Comparison of ENCODE assay signal across 14 cellular contexts in the genomic region with DNA sequence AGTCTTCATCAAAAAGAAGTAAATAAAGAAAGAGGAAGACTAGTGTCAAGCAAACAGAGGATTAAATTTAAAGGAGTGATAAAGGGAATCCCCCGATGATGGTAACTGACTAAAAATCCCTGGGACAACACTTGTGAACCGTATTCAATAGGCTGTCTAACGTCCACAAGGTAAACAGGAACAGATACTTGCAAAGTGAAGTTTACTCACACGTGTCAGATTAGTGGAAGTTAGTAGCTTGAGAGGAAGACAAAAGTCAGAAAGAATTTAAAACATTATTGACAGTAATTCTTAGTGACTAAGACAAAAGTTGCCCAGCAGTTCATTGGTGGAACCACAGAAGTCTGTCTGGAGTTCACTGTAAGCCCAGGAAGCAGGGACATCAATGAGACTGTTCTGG. TPM values are rescaled to one million over a fixed set of nuclear protein-coding genes. Genes with fewer than 3 reads are reported as not detected.
DNase-seq lines count a peak whose midpoint lies in the region; ATAC-seq, FAIRE-seq and TF ChIP-seq lines count a peak whose summit lies in the region.
"Had no signal": no experiment of that assay in that cellular context is flagged by ENCODE, and none has a peak within 500 bp of the region (broad histone marks: within the 10 kb centered on the region; RNA-seq: fewer than 3 reads in every experiment).

No MANE protein-coding gene starts in this region.

- H3K27me3 Mint-ChIP-seq in CD4-positive, alpha-beta T cell, result peaks cover 5% of the 10 kb centered on the region

- no peak overlapping the region for H3K27ac Mint-ChIP-seq in CD4-positive, alpha-beta T cell

- H3K27ac ChIP-seq in CD4-positive, alpha-beta T cell (ENCODE audit: low read depth, low read length), result no peak overlapping the region
- H3K27ac ChIP-seq: epithelial cell of prostate, tibial artery had no signal

- no peak overlapping the region for H3K4me3 Mint-ChIP-seq in CD4-positive, alpha-beta T cell

- no peaks in the 10 kb centered on the region for H3K4me1 Mint-ChIP-seq in CD4-positive, alpha-beta T cell (ENCODE audit: low read depth)

- no peak for TF ChIP-seq CTCF in D721Med (IDR thresholded peaks at IDR 0.05; ENCODE audit: insufficient read depth, missing control alignments)
- no peak for TF ChIP-seq CTCF in CD4-positive, alpha-beta T cell (IDR thresholded peaks at IDR 0.05)

- POLR2A ChIA-PET in CD4-positive, alpha-beta T cell (lab: Charles Lee), result no interaction called here

- no peaks in the 10 kb centered on the region for H3K36me3 Mint-ChIP-seq in CD4-positive, alpha-beta T cell (ENCODE audit: low read depth)

- CTCF ChIA-PET in CD4-positive, alpha-beta T cell (lab: Charles Lee), result no interaction called here

- ATAC-seq in HG02885 (IDR thresholded peaks at IDR 0.05; ENCODE audit: poor library complexity, unreplicated experiment), result peak; percentile 87
- no peak for ATAC-seq in CD4-positive, alpha-beta T cell (ENCODE audit: poor library complexity)
- ATAC-seq: SK-N-SH treated with all-trans-retinoic acid at 6 μM for 48 hours had no signal

- intact Hi-C loops in CD4-positive, alpha-beta T cell (cut with DNase I, micrococcal nuclease), result no loop called here

- peak; percentile 44 for DNase-seq in SIG-M5 treated with dmso at 0.1 percent for 504 hours (lab: John Stamatoyannopoulos, UW; ENCODE audit: unreplicated experiment)
- DNase-seq in SIG-M5 (lab: John Stamatoyannopoulos, UW), result no peak
- peak; percentile 23 for DNase-seq in NAMALWA (ENCODE audit: low spot score)
- no peak for DNase-seq in D721Med (ENCODE audit: insufficient read length, low spot score)
- no peak for DNase-seq in CD4-positive, alpha-beta T cell
- no peak for DNase-seq in HT-29 (ENCODE audit: low spot score)
- no peak for DNase-seq in activated CD4-positive, alpha-beta T cell treated with anti-CD3 and anti-CD28 coated beads, Interleukin-2, amount 50 U/mL, for 1 hour
- DNase-seq: activated gamma-delta T cell treated with Interleukin-2 at 50 U/mL for 16 hours, NCI-H1092 treated with DMSO at 0.1 percent for 48 hours, tibial artery had no signal

- H3K27me3 ChIP-seq in CD4-positive, alpha-beta T cell (ENCODE audit: control insufficient read depth, insufficient read depth, low read length), result no peaks in the 10 kb centered on the region
- H3K27me3 ChIP-seq: tibial artery had no signal

- H3K9me3 Mint-ChIP-seq in CD4-positive, alpha-beta T cell, result no peaks in the 10 kb centered on the region

- H3K9me3 ChIP-seq in CD4-positive, alpha-beta T cell (ENCODE audit: control insufficient read depth, low read length), result no peaks in the 10 kb centered on the region
- H3K9me3 ChIP-seq: tibial artery had no signal

- FAIRE-seq in D721Med (lab: Jason Lieb, UNC), result no peak
- FAIRE-seq: A204.1 had no signal

RNA-seq across cellular contexts. Expression of a gene that starts 26.2 kb away (rescaled TPM):
- total RNA-seq in CD4-positive, alpha-beta T cell, result 10 to 100 TPM; 12.0 to 13.2 TPM
- 19.0 and 20.4 TPM in 2 replicates for total RNA-seq in HT-29 (2014; rRNA removed; shearing (Covaris generic))

Comparison
In these comparisons a context has a peak if more than half of its experiments do, and no peak if none do; other contexts are left out.
1. DNase-seq: peak in SIG-M5 treated with dmso at 0.1 percent for 504 hours (single experiment) and NAMALWA (single experiment); none in SIG-M5 (single experiment), D721Med (single experiment), CD4-positive, alpha-beta T cell (0 of 10), HT-29 (single experiment) and activated CD4-positive, alpha-beta T cell treated with anti-CD3 and anti-CD28 coated beads, Interleukin-2, amount 50 U/mL, for 1 hour (single experiment).